In the genomic region with DNA sequence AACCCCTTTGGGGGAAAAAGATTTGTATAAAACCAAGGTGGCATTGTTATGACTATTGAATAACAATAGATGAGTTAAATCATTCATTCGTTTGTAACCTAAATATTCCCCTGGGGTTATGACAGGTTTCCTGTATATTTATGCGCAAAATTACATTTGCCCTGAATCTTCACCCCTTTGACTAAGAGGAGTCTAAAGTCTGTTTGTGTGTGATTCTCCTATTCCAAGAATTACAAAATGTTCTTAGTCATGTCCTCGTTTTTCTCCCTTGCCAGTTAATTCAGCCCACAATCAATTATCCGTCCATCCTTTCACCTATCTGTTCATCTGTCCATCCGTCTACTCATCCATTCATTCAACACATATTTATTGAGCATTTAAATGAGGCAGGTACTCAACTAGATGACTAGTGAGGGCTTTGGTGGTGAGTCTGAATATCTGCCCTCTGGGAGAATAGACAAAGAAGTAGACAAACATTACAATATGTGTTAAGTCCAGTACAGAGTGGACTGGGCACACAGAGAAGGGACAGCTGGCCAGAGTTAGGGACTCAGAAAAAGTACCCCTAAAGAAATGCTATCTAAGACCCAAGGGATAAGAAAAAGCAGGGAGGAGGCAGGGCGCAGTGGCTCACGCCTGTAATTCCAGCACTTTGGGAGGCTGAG, we compare ENCODE assay signal across 20 cellular contexts. TPM values are rescaled to one million over a fixed set of nuclear protein-coding genes. Genes with fewer than 3 reads are reported as not detected.
DNase-seq lines count a peak whose midpoint lies in the region; ATAC-seq, FAIRE-seq and TF ChIP-seq lines count a peak whose summit lies in the region.
"Had no signal": no experiment of that assay in that cellular context is flagged by ENCODE, and none has a peak within 500 bp of the region (broad histone marks: within the 10 kb centered on the region; RNA-seq: fewer than 3 reads in every experiment).

No MANE protein-coding gene starts in this region.

- FAIRE-seq in A549 (lab: Jason Lieb, UNC): no peak
- FAIRE-seq: G401.6 had no signal

- CTCF ChIA-PET in A549 (lab: Yijun Ruan, JAX) (no interaction called here), PC-9 (lab: Charles Lee) (no interaction called here)

- H3K9ac ChIP-seq in smooth muscle cell (ENCODE audit: low read depth): no peak overlapping the region
- H3K9ac ChIP-seq: BLaER1 had no signal

- H3K36me3 ChIP-seq in PC-9 (ENCODE audit: low read depth): no peaks in the 10 kb centered on the region
- H3K36me3 ChIP-seq in hepatocyte (replicated peaks; ENCODE audit: insufficient read depth, low read depth): no peaks in the 10 kb centered on the region
- H3K36me3 ChIP-seq in smooth muscle cell (ENCODE audit: low read depth): no peaks in the 10 kb centered on the region
- H3K36me3 ChIP-seq: BLaER1 had no signal

- H3K9me2 ChIP-seq in PC-9 (ENCODE audit: insufficient read depth) (no peaks in the 10 kb centered on the region), hepatocyte (replicated peaks; ENCODE audit: insufficient read depth) (no peaks in the 10 kb centered on the region)

- POLR2A ChIA-PET in A549 (lab: Yijun Ruan, JAX) (no interaction called here), PC-9 (lab: Charles Lee; ENCODE audit: unreplicated experiment) (no interaction called here)

- 0 out of 5 replicates have a peak, but pooled peaks of 1 of the 2 experiments have one; percentile 11 for TF ChIP-seq EP300 in A549 (IDR thresholded peaks at IDR 0.05)

- no peaks in the 10 kb centered on the region for H3K79me2 ChIP-seq in PC-9 (ENCODE audit: low read depth)
- H3K79me2 ChIP-seq in hepatocyte: no peaks in the 10 kb centered on the region
- no peaks in the 10 kb centered on the region for H3K79me2 ChIP-seq in smooth muscle cell (ENCODE audit: low read depth)

- TF ChIP-seq POLR2A in A549 (IDR thresholded peaks at IDR 0.05; ENCODE audit: low read length): no peak

- TF ChIP-seq CTCF in A549 (IDR thresholded peaks at IDR 0.05) (no peak), PC-9 (conservative IDR thresholded peaks at IDR 0.05) (no peak), hepatocyte (IDR thresholded peaks at IDR 0.05; ENCODE audit: poor library complexity) (no peak), smooth muscle cell (IDR thresholded peaks at IDR 0.05; ENCODE audit: borderline replicate concordance, insufficient read depth, poor library complexity, severe bottlenecking) (no peak)

- intact Hi-C loops in PC-9 (cut with micrococcal nuclease; ENCODE audit: unreplicated experiment) (loop anchor here (10.0 kb wide), 1 partner anchor 100 kb away; no protein-coding TSS in a partner anchor), sciatic nerve (cut with DNase I) (no loop called here)

- H3K27me3 ChIP-seq in PC-9 (ENCODE audit: insufficient read depth, low read depth) (no peaks in the 10 kb centered on the region), hepatocyte (no peaks in the 10 kb centered on the region), smooth muscle cell (ENCODE audit: low read depth) (no peaks in the 10 kb centered on the region)
- H3K27me3 ChIP-seq: BLaER1 had no signal

- H3K4me3 ChIP-seq in A549 (no peak overlapping the region), PC-9 (no peak overlapping the region), hepatocyte (no peak overlapping the region), smooth muscle cell (no peak overlapping the region)
- H3K4me3 ChIP-seq: BLaER1 had no signal

- H3K4me2 ChIP-seq in A549 (peak overlapping the region; percentile 89), PC-9 (peak overlapping the region; percentile 78; the same call in 1 of the 2 replicates), hepatocyte (no peak overlapping the region), smooth muscle cell (no peak overlapping the region)
- H3K4me2 ChIP-seq: BLaER1 had no signal

- no TSS peak for BruUV-seq in PC-9 (replicated peaks; lab: Mats Ljungman, UMichigan)

- no peak for TF ChIP-seq RAD21 in A549 (conservative IDR thresholded peaks at IDR 0.05 in 1 of 2, IDR thresholded peaks at IDR 0.05 in 1 of 2)

- H3K9me3 ChIP-seq in A549 (no peaks in the 10 kb centered on the region), PC-9 (ENCODE audit: insufficient read depth, low read depth) (no peaks in the 10 kb centered on the region), hepatocyte (ENCODE audit: low read depth) (no peaks in the 10 kb centered on the region), smooth muscle cell (replicated peaks; ENCODE audit: low read depth) (no peaks in the 10 kb centered on the region)
- H3K9me3 ChIP-seq: BLaER1 had no signal

- H2AFZ ChIP-seq in PC-9 (no peak overlapping the region), hepatocyte (no peak overlapping the region), smooth muscle cell (ENCODE audit: low read depth) (no peak overlapping the region)

- peaks cover 16% of the 10 kb centered on the region; the same call in 1 of the 2 replicates for H3F3A ChIP-seq in PC-9 (ENCODE audit: insufficient read depth, low read depth)
- peaks cover 6% of the 10 kb centered on the region for H3F3A ChIP-seq in smooth muscle cell (ENCODE audit: low read depth)

- H3K4me1 ChIP-seq in A549 (peaks cover 46% of the 10 kb centered on the region), PC-9 (replicated peaks; ENCODE audit: insufficient read depth) (peaks cover 32% of the 10 kb centered on the region), hepatocyte (ENCODE audit: insufficient read depth) (no peaks in the 10 kb centered on the region), smooth muscle cell (ENCODE audit: low read depth) (peaks cover 8% of the 10 kb centered on the region)

- ATAC-seq in A549 (peak in 1 of 2 experiments; percentile 21; a peak in 2 of 6 replicates), sciatic nerve (peak; percentile 38)
- ATAC-seq: CD8-positive, alpha-beta T cell; Panc1; Right ventricle myocardium inferior had no signal

- H4K20me1 ChIP-seq in PC-9 (ENCODE audit: insufficient read depth) (no peaks in the 10 kb centered on the region), hepatocyte (ENCODE audit: insufficient read depth, poor library complexity, severe bottlenecking) (no peaks in the 10 kb centered on the region), smooth muscle cell (ENCODE audit: low read depth) (no peaks in the 10 kb centered on the region)
- H4K20me1 ChIP-seq: BLaER1 had no signal

- H3K27ac ChIP-seq in A549 (peak overlapping the region; percentile 79 to 81), PC-9 (no peak overlapping the region), hepatocyte (peak overlapping the region; percentile 91), smooth muscle cell (ENCODE audit: low read depth) (no peak overlapping the region)
- H3K27ac ChIP-seq: BLaER1 had no signal

- WGBS in A549 (ENCODE audit: missing lambda C conversion rate): 58% methylated on average over 7 of the region's 7 CpGs
- 83% methylated on average over 7 of the region's 7 CpGs for WGBS in hepatocyte (ENCODE audit: low lambda C conversion rate, missing lambda C conversion rate)
- 86% methylated on average over 7 of the region's 7 CpGs for WGBS in smooth muscle cell (ENCODE audit: low lambda C conversion rate)

- DNase-seq in A549 (ENCODE audit: low read depth in 1 of 2, low spot score in 1 of 2): no peak
- no peak for DNase-seq in PC-9
- DNase-seq in hepatocyte (ENCODE audit: low spot score): no peak
- DNase-seq in sciatic nerve (ENCODE audit: low spot score): no peak
- DNase-seq in stimulated activated CD4-positive, alpha-beta T cell treated with anti-CD3 and anti-CD28 coated beads, Interleukin-4, amount 100 ng/mL, for 4 hours: no peak
- DNase-seq in NCI-H510A (lab: John Stamatoyannopoulos, UW): no peak
- no peak for DNase-seq in smooth muscle cell (lab: John Stamatoyannopoulos, UW; ENCODE audit: unreplicated experiment)
- no peak for DNase-seq in KG1 (lab: John Stamatoyannopoulos, UW)
- DNase-seq: 8988T, DND-41, NCI-H1436 treated with DMSO at 0.1 percent for 48 hours, NCI-H2029 treated with DMSO at 0.1 percent for 48 hours, NCI-H2171 treated with DMSO at 0.1 percent for 48 hours, NCI-H446 treated with DMSO at 0.1 percent for 48 hours, NCI-H774 had no signal

TF ChIP-seq in A549, 52 proteins besides CTCF, POLR2A, EP300 and RAD21 (continues in another document):
- no peak for TF ChIP-seq JUNB (IDR thresholded peaks at IDR 0.05)
- no peak for TF ChIP-seq NPAS2 (CRISPR knock-in tag; IDR thresholded peaks at IDR 0.05; ENCODE audit: borderline replicate concordance)
- TF ChIP-seq CEBPB (IDR thresholded peaks at IDR 0.05): no peak
- no peak for TF ChIP-seq NR3C1 (IDR thresholded peaks at IDR 0.05)
- TF ChIP-seq KDM5A (IDR thresholded peaks at IDR 0.05): no peak
- TF ChIP-seq ATOH8 (CRISPR knock-in tag; IDR thresholded peaks at IDR 0.05; ENCODE audit: low read depth): no peak
- no peak for TF ChIP-seq FOXS1 (CRISPR knock-in tag; IDR thresholded peaks at IDR 0.05)
- no peak for TF ChIP-seq MAZ (IDR thresholded peaks at IDR 0.05; ENCODE audit: borderline replicate concordance, low read depth, low read length)
- TF ChIP-seq HEYL (CRISPR knock-in tag; IDR thresholded peaks at IDR 0.05): no peak
- no peak for TF ChIP-seq HOXB5 (CRISPR knock-in tag; IDR thresholded peaks at IDR 0.05)
- no peak for TF ChIP-seq RFX5 (IDR thresholded peaks at IDR 0.05)
- TF ChIP-seq, protein P1, sequence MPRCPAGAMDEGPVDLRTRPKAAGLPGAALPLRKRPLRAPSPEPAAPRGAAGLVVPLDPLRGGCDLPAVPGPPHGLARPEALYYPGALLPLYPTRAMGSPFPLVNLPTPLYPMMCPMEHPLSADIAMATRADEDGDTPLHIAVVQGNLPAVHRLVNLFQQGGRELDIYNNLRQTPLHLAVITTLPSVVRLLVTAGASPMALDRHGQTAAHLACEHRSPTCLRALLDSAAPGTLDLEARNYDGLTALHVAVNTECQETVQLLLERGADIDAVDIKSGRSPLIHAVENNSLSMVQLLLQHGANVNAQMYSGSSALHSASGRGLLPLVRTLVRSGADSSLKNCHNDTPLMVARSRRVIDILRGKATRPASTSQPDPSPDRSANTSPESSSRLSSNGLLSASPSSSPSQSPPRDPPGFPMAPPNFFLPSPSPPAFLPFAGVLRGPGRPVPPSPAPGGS (IDR thresholded peaks at IDR 0.05): no peak

RNA-seq across cellular contexts. Expression of gene TCF7L2, which starts 35.6 kb away (rescaled TPM):
- polyA plus RNA-seq in A549 (2011; rRNA removed): 11.3 and 15.8 TPM in 2 replicates
- polyA plus RNA-seq in A549 (2012; cell fraction: cytosol; rRNA removed): 25.6 and 26.7 TPM in 2 replicates
- 54.2 and 56.7 TPM in 2 replicates for polyA plus RNA-seq in A549 (2012; cell fraction: nucleus; rRNA removed)
- polyA plus RNA-seq in A549 (2017; fragmentation: RNase III; extraction: RNeasy Plus Mini Kit Qiagen cat#74134 plus additional on column Dnase treatment): 14.4 to 16.5 TPM (median 14.5 TPM) in 3 replicates
- 30.2 and 36.0 TPM in 2 replicates for polyA minus RNA-seq in A549 (2011; rRNA and poly(A)+ RNA removed)
- total RNA-seq in PC-9 (2021): 9.9 and 14.8 TPM in 2 replicates
- total RNA-seq in hepatocyte: 14.8 and 18.7 TPM in 2 replicates
- polyA plus RNA-seq in hepatocyte: 28.8 and 34.1 TPM in 2 replicates
- 53.6 TPM for total RNA-seq in sciatic nerve
- total RNA-seq in smooth muscle cell: 9.1 and 14.6 TPM in 2 replicates
- 17.7 and 21.6 TPM in 2 replicates for polyA plus RNA-seq in smooth muscle cell

Comparison
In these comparisons a context has a peak if more than half of its experiments do, and no peak if none do; other contexts are left out.
1. H3K27ac ChIP-seq: peak in A549 (2 of 2) and hepatocyte (single experiment); none in PC-9 (single experiment) and smooth muscle cell (single experiment).
2. H3K4me2 ChIP-seq: peak in A549 (single experiment) and PC-9 (single experiment); none in hepatocyte (single experiment) and smooth muscle cell (single experiment).